ENCODE assay signal across 23 cellular contexts in genomic region chr22:48141301-48141700, GRCh38.
"Had no signal": no experiment of that assay in that cellular context is flagged by ENCODE, and none has a peak within 500 bp of the region (broad histone marks: within the 10 kb centered on the region; RNA-seq: fewer than 3 reads in every experiment).

No MANE protein-coding gene starts in this region.

- H3K9me3 Mint-ChIP-seq: activated CD4-positive, alpha-beta memory T cell treated with anti-CD3 and anti-CD28 coated beads, Interleukin-2, amount 10 ng/mL, durations not matched to agents 7 days and 5 days; activated CD4-positive, alpha-beta T cell treated with anti-CD3 and anti-CD28 coated beads, Interleukin-2, amount 10 ng/mL, durations not matched to agents 7 days and 5 days; activated naive CD4-positive, alpha-beta T cell treated with anti-CD3 and anti-CD28 coated beads, Interleukin-2, amount 10 ng/mL, durations not matched to agents 7 days and 5 days; activated T-cell treated with anti-CD3 and anti-CD28 coated beads, Interleukin-2, amount 50 U/mL, for 24 hours; memory B cell; natural killer cell; neural progenitor cell had no signal

- H3K36me3 Mint-ChIP-seq: activated naive CD4-positive, alpha-beta T cell treated with anti-CD3 and anti-CD28 coated beads, Interleukin-2, amount 10 ng/mL, durations not matched to agents 7 days and 5 days; memory B cell; natural killer cell; neural progenitor cell; WTC11 had no signal

- H3K4me1 Mint-ChIP-seq: activated CD4-positive, alpha-beta memory T cell treated with anti-CD3 and anti-CD28 coated beads, Interleukin-2, amount 10 ng/mL, durations not matched to agents 7 days and 5 days; activated naive CD4-positive, alpha-beta T cell treated with anti-CD3 and anti-CD28 coated beads, Interleukin-2, amount 10 ng/mL, durations not matched to agents 7 days and 5 days had no signal

- H3K27ac Mint-ChIP-seq: activated CD4-positive, alpha-beta memory T cell treated with anti-CD3 and anti-CD28 coated beads, Interleukin-2, amount 10 ng/mL, durations not matched to agents 7 days and 5 days; activated CD4-positive, alpha-beta T cell treated with anti-CD3 and anti-CD28 coated beads, Interleukin-2, amount 10 ng/mL, durations not matched to agents 7 days and 5 days; activated naive CD4-positive, alpha-beta T cell treated with anti-CD3 and anti-CD28 coated beads, Interleukin-2, amount 10 ng/mL, durations not matched to agents 7 days and 5 days; activated T-cell treated with anti-CD3 and anti-CD28 coated beads, Interleukin-2, amount 50 U/mL, for 24 hours; memory B cell; natural killer cell; neural progenitor cell; WTC11 had no signal

- DNase-seq: activated CD4-positive, alpha-beta memory T cell treated with anti-CD3 and anti-CD28 coated beads, Interleukin-2, amount 10 ng/mL, durations not matched to agents 7 days and 5 days; activated CD4-positive, alpha-beta T cell treated with anti-CD3 and anti-CD28 coated beads for 1 hour; activated CD4-positive, alpha-beta T cell treated with anti-CD3 and anti-CD28 coated beads, Interleukin-2, amount 10 ng/mL, durations not matched to agents 7 days and 5 days; activated CD8-positive, alpha-beta memory T cell treated with anti-CD3 and anti-CD28 coated beads, Interleukin-2, amount 50 U/mL, for 48 hours; activated gamma-delta T cell; activated naive CD4-positive, alpha-beta T cell treated with anti-CD3 and anti-CD28 coated beads, Interleukin-2, amount 10 ng/mL, durations not matched to agents 7 days and 5 days; activated T-cell treated with anti-CD3 and anti-CD28 coated beads, Interleukin-2, amount 50 U/mL, for 24 hours; amniotic stem cell; brain microvascular endothelial cell; dorsolateral prefrontal cortex; effector memory CD4-positive, alpha-beta T cell; kidney glomerular epithelial cell; natural killer cell; posterior cingulate gyrus; right lobe of liver; stimulated activated CD4-positive, alpha-beta T cell treated with anti-CD3 and anti-CD28 coated beads, Interleukin-4, amount 100 ng/mL, for 1 hour; stimulated activated naive CD8-positive, alpha-beta T cell treated with anti-CD3 and anti-CD28 coated beads, Interleukin-15, Interleukin-2, amounts not matched to agents 100 U/mL and 50 U/mL, for 24 hours; testis; transverse colon had no signal

- H3K4me3 Mint-ChIP-seq: activated CD4-positive, alpha-beta memory T cell treated with anti-CD3 and anti-CD28 coated beads, Interleukin-2, amount 10 ng/mL, durations not matched to agents 7 days and 5 days; activated CD4-positive, alpha-beta T cell treated with anti-CD3 and anti-CD28 coated beads, Interleukin-2, amount 10 ng/mL, durations not matched to agents 7 days and 5 days; activated naive CD4-positive, alpha-beta T cell treated with anti-CD3 and anti-CD28 coated beads, Interleukin-2, amount 10 ng/mL, durations not matched to agents 7 days and 5 days; activated T-cell treated with anti-CD3 and anti-CD28 coated beads, Interleukin-2, amount 50 U/mL, for 24 hours; memory B cell; natural killer cell; neural progenitor cell; WTC11 had no signal

- ATAC-seq: left lobe of liver; natural killer cell; right lobe of liver; stimulated activated naive CD8-positive, alpha-beta T cell treated with anti-CD3 and anti-CD28 coated beads, Interleukin-15, Interleukin-2, amounts not matched to agents 100 U/mL and 50 U/mL, for 24 hours; WTC11 had no signal
